Comparison of ENCODE assay signal across 1 cellular context in the genomic region with DNA sequence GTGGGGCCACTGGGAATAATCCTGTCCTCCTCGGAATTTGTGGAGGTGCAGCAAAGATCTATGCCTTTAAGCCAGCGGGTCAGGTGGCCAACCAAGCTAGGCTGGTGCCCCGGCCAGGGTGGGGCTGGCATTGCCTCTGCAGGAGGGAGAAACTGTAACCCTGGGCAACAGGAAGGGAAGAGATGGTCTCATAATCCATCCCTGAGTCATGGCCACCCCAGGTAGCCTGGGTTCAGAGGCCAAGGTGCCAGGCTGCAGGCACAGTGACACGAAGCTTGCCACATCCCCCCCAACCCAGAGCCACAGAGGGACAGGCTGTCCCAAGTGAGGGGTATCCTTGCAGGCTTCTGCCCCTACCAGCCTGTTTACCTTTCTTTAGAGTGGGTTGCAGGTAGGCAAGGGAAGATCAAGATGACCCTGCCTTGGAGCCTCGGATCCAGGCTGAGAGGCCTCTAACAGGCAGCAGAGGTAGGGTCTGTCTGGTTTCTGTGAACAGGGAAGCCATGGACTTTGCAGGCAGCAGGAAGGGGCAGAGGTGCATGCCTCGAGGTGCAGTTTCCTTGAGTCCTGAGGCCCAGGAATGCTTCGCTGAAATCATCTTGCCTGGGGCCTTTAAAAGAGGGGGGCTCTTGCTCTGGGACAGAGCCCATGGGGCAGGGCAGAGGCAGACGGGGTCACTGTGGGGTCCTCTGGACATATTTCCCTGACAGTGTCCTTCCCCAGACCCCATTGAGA.
TF ChIP-seq lines count a peak whose summit lies in the region.

No MANE protein-coding gene starts in this region.

TF ChIP-seq in IMR-90, 13 proteins besides CTCF, POLR2A, EP300 and RAD21 (continued from another document):
- TF ChIP-seq MXI1 (IDR thresholded peaks at IDR 0.05; ENCODE audit: borderline replicate concordance, low read depth, low read length) (no peak), CHD1 (IDR thresholded peaks at IDR 0.05; ENCODE audit: low read depth, low read length) (no peak)
- TF ChIP-seq, protein P1, sequence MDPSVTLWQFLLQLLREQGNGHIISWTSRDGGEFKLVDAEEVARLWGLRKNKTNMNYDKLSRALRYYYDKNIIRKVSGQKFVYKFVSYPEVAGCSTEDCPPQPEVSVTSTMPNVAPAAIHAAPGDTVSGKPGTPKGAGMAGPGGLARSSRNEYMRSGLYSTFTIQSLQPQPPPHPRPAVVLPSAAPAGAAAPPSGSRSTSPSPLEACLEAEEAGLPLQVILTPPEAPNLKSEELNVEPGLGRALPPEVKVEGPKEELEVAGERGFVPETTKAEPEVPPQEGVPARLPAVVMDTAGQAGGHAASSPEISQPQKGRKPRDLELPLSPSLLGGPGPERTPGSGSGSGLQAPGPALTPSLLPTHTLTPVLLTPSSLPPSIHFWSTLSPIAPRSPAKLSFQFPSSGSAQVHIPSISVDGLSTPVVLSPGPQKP (IDR thresholded peaks at IDR 0.05; ENCODE audit: borderline replicate concordance, low read depth, low read length) = no peak
